In genomic region chr18:13464432-13465125, GRCh38 we compare ENCODE assay signal across 8 cellular contexts.
A peak's percentile ranks its signal among the peaks of the same experiment; 100 is the strongest.
DNase-seq lines count a peak whose midpoint lies in the region; ATAC-seq and TF ChIP-seq lines count a peak whose summit lies in the region.

No MANE protein-coding gene starts in this region.

- intact Hi-C loops in Right ventricle myocardium inferior (cut with DNase I), result no loop called here

- peak; percentile 90 for ATAC-seq in GM21526 (IDR thresholded peaks at IDR 0.05; ENCODE audit: low FRiP score, unreplicated experiment)
- peak; percentile 76 for ATAC-seq in Right ventricle myocardium inferior

- no peaks in the 10 kb centered on the region for H3K9me2 ChIP-seq in DOHH2 (replicated peaks; ENCODE audit: control insufficient read depth, low read length)

- peak overlapping the region; percentile 67 for H3K4me2 ChIP-seq in DOHH2 (ENCODE audit: low read length)

- no peak for TF ChIP-seq CTCF in DOHH2 (IDR thresholded peaks at IDR 0.05; ENCODE audit: low read depth, low read length, poor library complexity, severe bottlenecking)

- no peaks in the 10 kb centered on the region for H3K9me3 ChIP-seq in DOHH2 (ENCODE audit: control insufficient read depth, insufficient read depth, low read length)
- 0 out of 2 replicates have a peak, but pooled peaks cover 2% of the 10 kb centered on the region for H3K9me3 ChIP-seq in MG63

- H3K36me3 ChIP-seq in DOHH2 (ENCODE audit: control insufficient read depth, low read length) (peaks cover 4% of the 10 kb centered on the region; the same call in 1 of the 2 replicates), MG63 (no peaks in the 10 kb centered on the region)

- H3K27ac ChIP-seq in DOHH2 (ENCODE audit: low read depth, low read length), result peak overlapping the region; percentile 37

- peaks cover 22% of the 10 kb centered on the region for H3K4me1 ChIP-seq in DOHH2 (ENCODE audit: control insufficient read depth, low read length)

- DNase-seq in MG63 (peak; percentile 17), Right ventricle myocardium inferior (ENCODE audit: missing footprints) (peak; percentile 78), NCI-H2081 (lab: John Stamatoyannopoulos, UW) (no peak), mesenteric fat pad (ENCODE audit: low spot score) (no peak)
- peak; percentile 40 for DNase-seq in activated CD8-positive, alpha-beta memory T cell treated with anti-CD3 and anti-CD28 coated beads, Interleukin-2, amount 50 U/mL, for 1 hour (ENCODE audit: extremely low read depth)
- peak; percentile 26 for DNase-seq in stimulated activated CD8-positive, alpha-beta memory T cell treated with anti-CD3 and anti-CD28 coated beads, Interleukin-15, amount 100 ng/mL, for 1 hour (ENCODE audit: low read depth)

- H3K4me3 ChIP-seq in DOHH2 (ENCODE audit: low read length), result peak overlapping the region; percentile 67
- no peak overlapping the region for H3K4me3 ChIP-seq in MG63

- H3K79me2 ChIP-seq in DOHH2 (ENCODE audit: control insufficient read depth, low read length), result peaks cover 10% of the 10 kb centered on the region

- no peaks in the 10 kb centered on the region for H3K27me3 ChIP-seq in DOHH2 (ENCODE audit: control insufficient read depth, low read length)
- no peaks in the 10 kb centered on the region for H3K27me3 ChIP-seq in MG63

- H4K20me1 ChIP-seq in DOHH2 (ENCODE audit: control insufficient read depth, insufficient read depth, low read depth, low read length), result no peaks in the 10 kb centered on the region

- no peaks in the 10 kb centered on the region; the same call in 1 of the 2 replicates for H3F3A ChIP-seq in DOHH2 (ENCODE audit: control insufficient read depth, insufficient read depth)

Comparison
In these comparisons a context has a peak if more than half of its experiments do, and no peak if none do; other contexts are left out.
1. DNase-seq: peak in MG63 (single experiment), activated CD8-positive, alpha-beta memory T cell treated with anti-CD3 and anti-CD28 coated beads, Interleukin-2, amount 50 U/mL, for 1 hour (single experiment), Right ventricle myocardium inferior (single experiment) and stimulated activated CD8-positive, alpha-beta memory T cell treated with anti-CD3 and anti-CD28 coated beads, Interleukin-15, amount 100 ng/mL, for 1 hour (single experiment); none in NCI-H2081 (0 of 2) and mesenteric fat pad (single experiment).